ENCODE assay signal across 2 cellular contexts in the genomic region with DNA sequence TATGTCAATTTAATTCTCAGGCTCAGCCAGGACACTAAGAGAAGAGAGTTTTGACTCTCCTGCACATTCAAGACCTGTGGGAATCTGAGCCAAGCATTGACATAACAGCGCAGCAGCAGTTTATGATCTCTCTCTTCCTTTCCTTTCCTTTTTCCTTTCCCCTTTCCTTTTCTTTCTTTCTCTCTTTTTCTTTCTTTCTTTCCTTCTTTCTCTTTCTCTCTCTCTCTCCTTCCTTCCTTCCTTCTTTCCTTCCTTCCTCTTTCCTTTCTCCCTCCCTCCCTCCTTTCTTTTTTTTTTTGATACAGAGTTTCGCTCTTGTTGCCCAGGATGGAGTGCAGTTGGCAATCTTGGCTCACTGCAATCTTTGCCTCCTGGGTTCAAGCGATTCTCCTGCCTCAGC.
TF ChIP-seq lines count a peak whose summit lies in the region.

No MANE protein-coding gene starts in this region.

TF ChIP-seq in A549, 52 proteins besides CTCF, POLR2A, EP300 and RAD21:
- TF ChIP-seq, protein P1, sequence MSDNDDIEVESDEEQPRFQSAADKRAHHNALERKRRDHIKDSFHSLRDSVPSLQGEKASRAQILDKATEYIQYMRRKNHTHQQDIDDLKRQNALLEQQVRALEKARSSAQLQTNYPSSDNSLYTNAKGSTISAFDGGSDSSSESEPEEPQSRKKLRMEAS (IDR thresholded peaks at IDR 0.05): no peak
- TF ChIP-seq PHF8 (IDR thresholded peaks at IDR 0.05; ENCODE audit: borderline replicate concordance, low read depth): no peak
- TF ChIP-seq HEYL (CRISPR knock-in tag; IDR thresholded peaks at IDR 0.05): no peak
- no peak for TF ChIP-seq GATA3 (IDR thresholded peaks at IDR 0.05; ENCODE audit: borderline replicate concordance)
- no peak for TF ChIP-seq JUN (IDR thresholded peaks at IDR 0.05)
- TF ChIP-seq KDM1A (IDR thresholded peaks at IDR 0.05; ENCODE audit: low read depth): no peak
- TF ChIP-seq MAZ (IDR thresholded peaks at IDR 0.05; ENCODE audit: borderline replicate concordance, low read depth, low read length): no peak
- TF ChIP-seq SMC3 (IDR thresholded peaks at IDR 0.05): no peak
- TF ChIP-seq, protein P2, sequence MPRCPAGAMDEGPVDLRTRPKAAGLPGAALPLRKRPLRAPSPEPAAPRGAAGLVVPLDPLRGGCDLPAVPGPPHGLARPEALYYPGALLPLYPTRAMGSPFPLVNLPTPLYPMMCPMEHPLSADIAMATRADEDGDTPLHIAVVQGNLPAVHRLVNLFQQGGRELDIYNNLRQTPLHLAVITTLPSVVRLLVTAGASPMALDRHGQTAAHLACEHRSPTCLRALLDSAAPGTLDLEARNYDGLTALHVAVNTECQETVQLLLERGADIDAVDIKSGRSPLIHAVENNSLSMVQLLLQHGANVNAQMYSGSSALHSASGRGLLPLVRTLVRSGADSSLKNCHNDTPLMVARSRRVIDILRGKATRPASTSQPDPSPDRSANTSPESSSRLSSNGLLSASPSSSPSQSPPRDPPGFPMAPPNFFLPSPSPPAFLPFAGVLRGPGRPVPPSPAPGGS (IDR thresholded peaks at IDR 0.05): no peak
- TF ChIP-seq, protein P3, sequence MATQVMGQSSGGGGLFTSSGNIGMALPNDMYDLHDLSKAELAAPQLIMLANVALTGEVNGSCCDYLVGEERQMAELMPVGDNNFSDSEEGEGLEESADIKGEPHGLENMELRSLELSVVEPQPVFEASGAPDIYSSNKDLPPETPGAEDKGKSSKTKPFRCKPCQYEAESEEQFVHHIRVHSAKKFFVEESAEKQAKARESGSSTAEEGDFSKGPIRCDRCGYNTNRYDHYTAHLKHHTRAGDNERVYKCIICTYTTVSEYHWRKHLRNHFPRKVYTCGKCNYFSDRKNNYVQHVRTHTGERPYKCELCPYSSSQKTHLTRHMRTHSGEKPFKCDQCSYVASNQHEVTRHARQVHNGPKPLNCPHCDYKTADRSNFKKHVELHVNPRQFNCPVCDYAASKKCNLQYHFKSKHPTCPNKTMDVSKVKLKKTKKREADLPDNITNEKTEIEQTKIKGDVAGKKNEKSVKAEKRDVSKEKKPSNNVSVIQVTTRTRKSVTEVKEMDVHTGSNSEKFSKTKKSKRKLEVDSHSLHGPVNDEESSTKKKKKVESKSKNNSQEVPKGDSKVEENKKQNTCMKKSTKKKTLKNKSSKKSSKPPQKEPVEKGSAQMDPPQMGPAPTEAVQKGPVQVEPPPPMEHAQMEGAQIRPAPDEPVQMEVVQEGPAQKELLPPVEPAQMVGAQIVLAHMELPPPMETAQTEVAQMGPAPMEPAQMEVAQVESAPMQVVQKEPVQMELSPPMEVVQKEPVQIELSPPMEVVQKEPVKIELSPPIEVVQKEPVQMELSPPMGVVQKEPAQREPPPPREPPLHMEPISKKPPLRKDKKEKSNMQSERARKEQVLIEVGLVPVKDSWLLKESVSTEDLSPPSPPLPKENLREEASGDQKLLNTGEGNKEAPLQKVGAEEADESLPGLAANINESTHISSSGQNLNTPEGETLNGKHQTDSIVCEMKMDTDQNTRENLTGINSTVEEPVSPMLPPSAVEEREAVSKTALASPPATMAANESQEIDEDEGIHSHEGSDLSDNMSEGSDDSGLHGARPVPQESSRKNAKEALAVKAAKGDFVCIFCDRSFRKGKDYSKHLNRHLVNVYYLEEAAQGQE (IDR thresholded peaks at IDR 0.05): no peak
- TF ChIP-seq, protein P4, sequence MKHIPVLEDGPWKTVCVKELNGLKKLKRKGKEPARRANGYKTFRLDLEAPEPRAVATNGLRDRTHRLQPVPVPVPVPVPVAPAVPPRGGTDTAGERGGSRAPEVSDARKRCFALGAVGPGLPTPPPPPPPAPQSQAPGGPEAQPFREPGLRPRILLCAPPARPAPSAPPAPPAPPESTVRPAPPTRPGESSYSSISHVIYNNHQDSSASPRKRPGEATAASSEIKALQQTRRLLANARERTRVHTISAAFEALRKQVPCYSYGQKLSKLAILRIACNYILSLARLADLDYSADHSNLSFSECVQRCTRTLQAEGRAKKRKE (CRISPR knock-in tag; IDR thresholded peaks at IDR 0.05; ENCODE audit: low read depth): no peak
- no peak for TF ChIP-seq HOXA7 (CRISPR knock-in tag; IDR thresholded peaks at IDR 0.05)
- no peak for TF ChIP-seq CBX8 (IDR thresholded peaks at IDR 0.05)
- no peak for TF ChIP-seq HDAC2 (IDR thresholded peaks at IDR 0.05)
- no peak for TF ChIP-seq HOXB13 (CRISPR knock-in tag; IDR thresholded peaks at IDR 0.05; ENCODE audit: low read depth)
- TF ChIP-seq CBX2 (IDR thresholded peaks at IDR 0.05; ENCODE audit: borderline replicate concordance, low read depth): no peak
- TF ChIP-seq KDM5A (IDR thresholded peaks at IDR 0.05): no peak
- TF ChIP-seq ZNF302 (CRISPR knock-in tag; IDR thresholded peaks at IDR 0.05): no peak

TF ChIP-seq in endothelial cell of umbilical vein, 7 proteins besides CTCF, POLR2A, EP300 and RAD21:
- TF ChIP-seq, protein P1 (IDR thresholded peaks at IDR 0.05; ENCODE audit: insufficient read depth, insufficient read length): no peak
- TF ChIP-seq GATA2 (IDR thresholded peaks at IDR 0.05; ENCODE audit: insufficient read depth, insufficient read length, low read depth, low read length) (no peak), MYC (IDR thresholded peaks at IDR 0.05; ENCODE audit: low read depth, low read length) (no peak), POLR2AphosphoS5 (IDR thresholded peaks at IDR 0.05; ENCODE audit: insufficient read depth, low read depth, low read length) (no peak), EZH2 (IDR thresholded peaks at IDR 0.05; ENCODE audit: borderline replicate concordance, low read depth, low read length, severe bottlenecking) (no peak), JUN (IDR thresholded peaks at IDR 0.05; ENCODE audit: borderline replicate concordance, insufficient read depth, insufficient read length, low read depth) (no peak), FOS (IDR thresholded peaks at IDR 0.05; ENCODE audit: borderline replicate concordance, insufficient read depth, low read length) (no peak)
